In the genomic region with DNA sequence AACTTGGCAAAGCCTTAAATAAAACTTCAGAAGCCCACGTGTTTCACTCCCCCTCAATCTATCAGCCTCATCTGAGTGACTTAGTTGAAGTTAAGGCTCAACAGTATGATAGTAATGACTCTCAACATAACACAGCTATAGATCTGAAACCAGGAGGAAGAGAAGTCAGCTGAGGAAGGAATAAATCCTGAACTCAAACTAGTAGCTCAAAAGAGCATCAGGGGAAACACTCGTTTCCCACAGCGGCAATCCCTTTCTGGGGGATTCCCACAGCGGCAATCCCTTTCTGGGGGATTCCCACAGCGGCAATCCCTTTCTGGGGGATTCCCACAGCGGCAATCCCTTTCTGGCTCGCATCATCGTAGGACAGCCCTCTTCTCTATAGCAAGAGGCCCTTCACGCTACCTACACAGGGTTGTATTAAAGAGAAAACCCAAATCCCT, we compare ENCODE assay signal across 1 cellular context.
A peak's percentile ranks its signal among the peaks of the same experiment; 100 is the strongest.
TF ChIP-seq lines count a peak whose summit lies in the region.

No MANE protein-coding gene starts in this region.

TF ChIP-seq in GM12878, 131 proteins besides CTCF, POLR2A, EP300 and RAD21 (continues in another document):
- TF ChIP-seq, protein P1, sequence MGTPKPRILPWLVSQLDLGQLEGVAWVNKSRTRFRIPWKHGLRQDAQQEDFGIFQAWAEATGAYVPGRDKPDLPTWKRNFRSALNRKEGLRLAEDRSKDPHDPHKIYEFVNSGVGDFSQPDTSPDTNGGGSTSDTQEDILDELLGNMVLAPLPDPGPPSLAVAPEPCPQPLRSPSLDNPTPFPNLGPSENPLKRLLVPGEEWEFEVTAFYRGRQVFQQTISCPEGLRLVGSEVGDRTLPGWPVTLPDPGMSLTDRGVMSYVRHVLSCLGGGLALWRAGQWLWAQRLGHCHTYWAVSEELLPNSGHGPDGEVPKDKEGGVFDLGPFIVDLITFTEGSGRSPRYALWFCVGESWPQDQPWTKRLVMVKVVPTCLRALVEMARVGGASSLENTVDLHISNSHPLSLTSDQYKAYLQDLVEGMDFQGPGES (IDR thresholded peaks at IDR 0.05) = no peak
- TF ChIP-seq DPF2 (IDR thresholded peaks at IDR 0.05) (no peak), USF1 (IDR thresholded peaks at IDR 0.05; ENCODE audit: borderline replicate concordance, extremely low read length, insufficient read depth, low read depth, low read length) (no peak), RELA (IDR thresholded peaks at IDR 0.05; ENCODE audit: borderline replicate concordance, partially characterized antibody) (peak; percentile 85), ETV6 (conservative IDR thresholded peaks at IDR 0.05 in 1 of 2, IDR thresholded peaks at IDR 0.05 in 1 of 2; ENCODE audit: borderline replicate concordance in 1 of 2, low read depth in 1 of 2) (no peak), CUX1 (IDR thresholded peaks at IDR 0.05; ENCODE audit: insufficient replicate concordance, low read depth, low read length) (peak; percentile 17), E2F4 (IDR thresholded peaks at IDR 0.05; ENCODE audit: low read depth, low read length) (no peak), EGR1 (IDR thresholded peaks at IDR 0.05; ENCODE audit: borderline replicate concordance in 1 of 2, low read depth in 2 of 2, low read length in 2 of 2) (no peak), KLF5 (IDR thresholded peaks at IDR 0.05; ENCODE audit: partially characterized antibody) (no peak), MYB (IDR thresholded peaks at IDR 0.05; ENCODE audit: borderline replicate concordance, low read depth, low read length) (no peak), LARP7 (IDR thresholded peaks at IDR 0.05) (no peak), ZBTB40 (IDR thresholded peaks at IDR 0.05; ENCODE audit: borderline replicate concordance) (no peak), MEF2B (IDR thresholded peaks at IDR 0.05; ENCODE audit: partially characterized antibody, poor library complexity, severe bottlenecking) (no peak), KDM1A (IDR thresholded peaks at IDR 0.05; ENCODE audit: borderline replicate concordance) (no peak), HDGF (IDR thresholded peaks at IDR 0.05) (no peak), NBN (IDR thresholded peaks at IDR 0.05) (no peak), TBL1XR1 (IDR thresholded peaks at IDR 0.05; ENCODE audit: low read depth, low read length) (peak; percentile 70; the same call in 1 of the 2 replicates), CREM (IDR thresholded peaks at IDR 0.05; ENCODE audit: low read depth) (peak; percentile 24; the same call in 1 of the 2 replicates), YY1 (IDR thresholded peaks at IDR 0.05; ENCODE audit: low read depth, low read length) (no peak), BCL11A (IDR thresholded peaks at IDR 0.05; ENCODE audit: low read depth, low read length) (no peak), ZNF24 (IDR thresholded peaks at IDR 0.05) (no peak), FOS (IDR thresholded peaks at IDR 0.05; ENCODE audit: borderline replicate concordance, extremely low read depth, insufficient read length) (no peak), JUNB (IDR thresholded peaks at IDR 0.05) (peak; percentile 29; the same call in 1 of the 2 replicates), ZNF217 (IDR thresholded peaks at IDR 0.05) (no peak), IRF4 (IDR thresholded peaks at IDR 0.05; ENCODE audit: low read depth, low read length) (no peak), ZBED1 (IDR thresholded peaks at IDR 0.05; ENCODE audit: borderline replicate concordance) (peak; percentile 49; the same call in 1 of the 2 replicates), CHD1 (IDR thresholded peaks at IDR 0.05; ENCODE audit: low read depth, low read length) (no peak), STAT3 (IDR thresholded peaks at IDR 0.05; ENCODE audit: low read depth, low read length) (no peak), EED (IDR thresholded peaks at IDR 0.05; ENCODE audit: low read depth) (peak; percentile 83), MTA2 (IDR thresholded peaks at IDR 0.05; ENCODE audit: low read depth) (no peak), CBX3 (IDR thresholded peaks at IDR 0.05; ENCODE audit: borderline replicate concordance, low read depth) (no peak), POLR2AphosphoS5 (IDR thresholded peaks at IDR 0.05; ENCODE audit: low read length) (no peak)
- TF ChIP-seq, protein P2, sequence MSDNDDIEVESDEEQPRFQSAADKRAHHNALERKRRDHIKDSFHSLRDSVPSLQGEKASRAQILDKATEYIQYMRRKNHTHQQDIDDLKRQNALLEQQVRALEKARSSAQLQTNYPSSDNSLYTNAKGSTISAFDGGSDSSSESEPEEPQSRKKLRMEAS (IDR thresholded peaks at IDR 0.05; ENCODE audit: low read depth, low read length) = no peak
- TF ChIP-seq, protein P3, sequence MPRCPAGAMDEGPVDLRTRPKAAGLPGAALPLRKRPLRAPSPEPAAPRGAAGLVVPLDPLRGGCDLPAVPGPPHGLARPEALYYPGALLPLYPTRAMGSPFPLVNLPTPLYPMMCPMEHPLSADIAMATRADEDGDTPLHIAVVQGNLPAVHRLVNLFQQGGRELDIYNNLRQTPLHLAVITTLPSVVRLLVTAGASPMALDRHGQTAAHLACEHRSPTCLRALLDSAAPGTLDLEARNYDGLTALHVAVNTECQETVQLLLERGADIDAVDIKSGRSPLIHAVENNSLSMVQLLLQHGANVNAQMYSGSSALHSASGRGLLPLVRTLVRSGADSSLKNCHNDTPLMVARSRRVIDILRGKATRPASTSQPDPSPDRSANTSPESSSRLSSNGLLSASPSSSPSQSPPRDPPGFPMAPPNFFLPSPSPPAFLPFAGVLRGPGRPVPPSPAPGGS (IDR thresholded peaks at IDR 0.05; ENCODE audit: borderline replicate concordance, insufficient read depth, low read depth, low read length, poor library complexity, severe bottlenecking) = no peak
- TF ChIP-seq, protein P4, sequence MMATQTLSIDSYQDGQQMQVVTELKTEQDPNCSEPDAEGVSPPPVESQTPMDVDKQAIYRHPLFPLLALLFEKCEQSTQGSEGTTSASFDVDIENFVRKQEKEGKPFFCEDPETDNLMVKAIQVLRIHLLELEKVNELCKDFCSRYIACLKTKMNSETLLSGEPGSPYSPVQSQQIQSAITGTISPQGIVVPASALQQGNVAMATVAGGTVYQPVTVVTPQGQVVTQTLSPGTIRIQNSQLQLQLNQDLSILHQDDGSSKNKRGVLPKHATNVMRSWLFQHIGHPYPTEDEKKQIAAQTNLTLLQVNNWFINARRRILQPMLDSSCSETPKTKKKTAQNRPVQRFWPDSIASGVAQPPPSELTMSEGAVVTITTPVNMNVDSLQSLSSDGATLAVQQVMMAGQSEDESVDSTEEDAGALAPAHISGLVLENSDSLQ (IDR thresholded peaks at IDR 0.05) = no peak
- TF ChIP-seq, protein P5, sequence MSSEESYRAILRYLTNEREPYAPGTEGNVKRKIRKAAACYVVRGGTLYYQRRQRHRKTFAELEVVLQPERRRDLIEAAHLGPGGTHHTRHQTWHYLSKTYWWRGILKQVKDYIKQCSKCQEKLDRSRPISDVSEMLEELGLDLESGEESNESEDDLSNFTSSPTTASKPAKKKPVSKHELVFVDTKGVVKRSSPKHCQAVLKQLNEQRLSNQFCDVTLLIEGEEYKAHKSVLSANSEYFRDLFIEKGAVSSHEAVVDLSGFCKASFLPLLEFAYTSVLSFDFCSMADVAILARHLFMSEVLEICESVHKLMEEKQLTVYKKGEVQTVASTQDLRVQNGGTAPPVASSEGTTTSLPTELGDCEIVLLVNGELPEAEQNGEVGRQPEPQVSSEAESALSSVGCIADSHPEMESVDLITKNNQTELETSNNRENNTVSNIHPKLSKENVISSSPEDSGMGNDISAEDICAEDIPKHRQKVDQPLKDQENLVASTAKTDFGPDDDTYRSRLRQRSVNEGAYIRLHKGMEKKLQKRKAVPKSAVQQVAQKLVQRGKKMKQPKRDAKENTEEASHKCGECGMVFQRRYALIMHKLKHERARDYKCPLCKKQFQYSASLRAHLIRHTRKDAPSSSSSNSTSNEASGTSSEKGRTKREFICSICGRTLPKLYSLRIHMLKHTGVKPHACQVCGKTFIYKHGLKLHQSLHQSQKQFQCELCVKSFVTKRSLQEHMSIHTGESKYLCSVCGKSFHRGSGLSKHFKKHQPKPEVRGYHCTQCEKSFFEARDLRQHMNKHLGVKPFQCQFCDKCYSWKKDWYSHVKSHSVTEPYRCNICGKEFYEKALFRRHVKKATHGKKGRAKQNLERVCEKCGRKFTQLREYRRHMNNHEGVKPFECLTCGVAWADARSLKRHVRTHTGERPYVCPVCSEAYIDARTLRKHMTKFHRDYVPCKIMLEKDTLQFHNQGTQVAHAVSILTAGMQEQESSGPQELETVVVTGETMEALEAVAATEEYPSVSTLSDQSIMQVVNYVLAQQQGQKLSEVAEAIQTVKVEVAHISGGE (CRISPR knock-in tag; IDR thresholded peaks at IDR 0.05) = no peak
- TF ChIP-seq, protein P6, sequence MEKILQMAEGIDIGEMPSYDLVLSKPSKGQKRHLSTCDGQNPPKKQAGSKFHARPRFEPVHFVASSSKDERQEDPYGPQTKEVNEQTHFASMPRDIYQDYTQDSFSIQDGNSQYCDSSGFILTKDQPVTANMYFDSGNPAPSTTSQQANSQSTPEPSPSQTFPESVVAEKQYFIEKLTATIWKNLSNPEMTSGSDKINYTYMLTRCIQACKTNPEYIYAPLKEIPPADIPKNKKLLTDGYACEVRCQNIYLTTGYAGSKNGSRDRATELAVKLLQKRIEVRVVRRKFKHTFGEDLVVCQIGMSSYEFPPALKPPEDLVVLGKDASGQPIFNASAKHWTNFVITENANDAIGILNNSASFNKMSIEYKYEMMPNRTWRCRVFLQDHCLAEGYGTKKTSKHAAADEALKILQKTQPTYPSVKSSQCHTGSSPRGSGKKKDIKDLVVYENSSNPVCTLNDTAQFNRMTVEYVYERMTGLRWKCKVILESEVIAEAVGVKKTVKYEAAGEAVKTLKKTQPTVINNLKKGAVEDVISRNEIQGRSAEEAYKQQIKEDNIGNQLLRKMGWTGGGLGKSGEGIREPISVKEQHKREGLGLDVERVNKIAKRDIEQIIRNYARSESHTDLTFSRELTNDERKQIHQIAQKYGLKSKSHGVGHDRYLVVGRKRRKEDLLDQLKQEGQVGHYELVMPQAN (conservative IDR thresholded peaks at IDR 0.05) = no peak
